23 cellular contexts compared by ENCODE assay signal in genomic region chr3:14333215-14333614, GRCh38.
A peak's percentile ranks its signal among the peaks of the same experiment; 100 is the strongest.
DNase-seq lines count a peak whose midpoint lies in the region; ATAC-seq, FAIRE-seq and TF ChIP-seq lines count a peak whose summit lies in the region.
"Had no signal": no experiment of that assay in that cellular context is flagged by ENCODE, and none has a peak within 500 bp of the region (broad histone marks: within the 10 kb centered on the region; RNA-seq: fewer than 3 reads in every experiment).

No MANE protein-coding gene starts in this region.

- H3K79me1 ChIP-seq in neuronal stem cell (ENCODE audit: low read depth, low read length), result no peaks in the 10 kb centered on the region

- H3K4me1 ChIP-seq in K562 (replicated peaks in 1 of 2; ENCODE audit: control insufficient read depth in 2 of 2, insufficient read depth in 2 of 2, low read length in 2 of 2), result peaks cover 3 to 7% of the 10 kb centered on the region in 2 experiments; a peak in 1 of 5 replicates
- peaks cover 3% of the 10 kb centered on the region for H3K4me1 ChIP-seq in lower lobe of right lung
- H3K4me1 ChIP-seq in neuronal stem cell (ENCODE audit: control insufficient read depth in 2 of 2, insufficient read depth in 1 of 2, low read depth in 1 of 2, low read length in 2 of 2), result peaks cover 0 to 14% of the 10 kb centered on the region in 2 donors
- H3K4me1 ChIP-seq: A549 had no signal

- H3K18ac ChIP-seq in neuronal stem cell (ENCODE audit: low read length), result no peak overlapping the region

- H3K36me3 ChIP-seq in K562 (ENCODE audit: control insufficient read depth, insufficient read depth, low read length) (no peaks in the 10 kb centered on the region), lower lobe of right lung (no peaks in the 10 kb centered on the region), neuronal stem cell (replicated peaks in 1 of 2; ENCODE audit: control insufficient read depth in 2 of 2, insufficient read depth in 2 of 2, low read length in 2 of 2) (no peaks in the 10 kb centered on the region)
- H3K36me3 ChIP-seq: BLaER1 treated with 17β-estradiol and CSF1 and Interleukin-3, amounts not matched to agents 10 nM and 100 nM had no signal

- H4K20me1 ChIP-seq in K562 (replicated peaks; ENCODE audit: control insufficient read depth, insufficient read depth, low read length), result no peaks in the 10 kb centered on the region
- H4K20me1 ChIP-seq: BLaER1 treated with 17β-estradiol and CSF1 and Interleukin-3, amounts not matched to agents 10 nM and 100 nM had no signal

- H4K91ac ChIP-seq in neuronal stem cell (ENCODE audit: low read depth, low read length, poor library complexity), result no peak overlapping the region

- CTCF ChIA-PET in K562 (lab: Yijun Ruan, JAX; ENCODE audit: low intra/inter-chr PET ratio), result no interaction called here

- no peak overlapping the region for H3K4ac ChIP-seq in neuronal stem cell (ENCODE audit: low read length)

- no peak for TF ChIP-seq EP300 in K562 (IDR thresholded peaks at IDR 0.05; ENCODE audit: low read length)

- no peak for TF ChIP-seq RAD21 in K562 (CRISPR knock-in tag; conservative IDR thresholded peaks at IDR 0.05 in 1 of 2, IDR thresholded peaks at IDR 0.05 in 1 of 2)

- no peak overlapping the region for H3K14ac ChIP-seq in neuronal stem cell (ENCODE audit: low read length)

- no peak overlapping the region for H2BK5ac ChIP-seq in neuronal stem cell (ENCODE audit: low read length)

- H2AK5ac ChIP-seq in neuronal stem cell (ENCODE audit: low read depth, low read length), result peak overlapping the region; percentile 48

- FAIRE-seq in K562 (lab: Jason Lieb, UNC), result no peak
- FAIRE-seq: A549, D721Med, G401.6, GM12891 had no signal

- TF ChIP-seq CTCF in K562 (IDR thresholded peaks at IDR 0.05 in 2 of 3, conservative IDR thresholded peaks at IDR 0.05 in 1 of 3; ENCODE audit: insufficient read depth in 2 of 3, low read depth in 1 of 3, low read length in 3 of 3), result no peak
- no peak for TF ChIP-seq CTCF in lower lobe of right lung (IDR thresholded peaks at IDR 0.05)

- H3K9me1 ChIP-seq in K562 (ENCODE audit: control insufficient read depth, insufficient read depth, low read length), result no peaks in the 10 kb centered on the region

- in situ Hi-C loops in K562 (cut with MboI), result no loop called here

- ATAC-seq in K562 (no peak), lower lobe of right lung (no peak), GM18858 (IDR thresholded peaks at IDR 0.05; ENCODE audit: unreplicated experiment) (no peak), HG02571 (IDR thresholded peaks at IDR 0.05; ENCODE audit: unreplicated experiment) (no peak)
- no peak for ATAC-seq in stimulated activated effector memory CD8-positive, alpha-beta T cell treated with anti-CD3 and anti-CD28 coated beads, Interleukin-12 subunit alpha, Interleukin-12 subunit beta, amount 100 ng/mL, for 72 hours
- ATAC-seq: A549 had no signal

- H4K8ac ChIP-seq in neuronal stem cell (ENCODE audit: low read depth, low read length), result no peak overlapping the region

- BruUV-seq in K562 (replicated peaks; lab: Mats Ljungman, UMichigan), result no TSS peak

- H2BK12ac ChIP-seq in neuronal stem cell (ENCODE audit: low read length), result no peak overlapping the region

- H2AFZ ChIP-seq in K562 (ENCODE audit: low read depth, low read length) (no peak overlapping the region), neuronal stem cell (ENCODE audit: low read length) (no peak overlapping the region)

- H3K27me3 ChIP-seq in K562 (ENCODE audit: control insufficient read depth in 2 of 2, insufficient read depth in 2 of 2, low read length in 2 of 2), result no peaks in the 10 kb centered on the region; a peak in 1 of 5 replicates
- no peaks in the 10 kb centered on the region for H3K27me3 ChIP-seq in lower lobe of right lung (ENCODE audit: low read depth)
- H3K27me3 ChIP-seq in neuronal stem cell (ENCODE audit: control insufficient read depth in 3 of 3, insufficient read depth in 3 of 3, low read depth in 1 of 3, low read length in 3 of 3), result peaks cover 0 to 5% (median 0%) of the 10 kb centered on the region in 3 experiments
- H3K27me3 ChIP-seq: BLaER1 treated with 17β-estradiol and CSF1 and Interleukin-3, amounts not matched to agents 10 nM and 100 nM had no signal

- POLR2A ChIA-PET in K562 (lab: Yijun Ruan, JAX), result interaction anchor here (1.4 kb wide), 1 partner anchor 10 kb away, joined by 9 read pairs; no protein-coding TSS in a partner anchor

- peak overlapping the region; percentile 17 for H3K27ac Mint-ChIP-seq in stimulated activated effector memory CD8-positive, alpha-beta T cell treated with anti-CD3 and anti-CD28 coated beads, Interleukin-12 subunit alpha, Interleukin-12 subunit beta, amount 100 ng/mL, for 72 hours
- H3K27ac Mint-ChIP-seq: B cell; CD14-positive monocyte; CD4-positive, alpha-beta memory T cell; CD4-positive, CD25-positive, alpha-beta regulatory T cell; CD8-positive, alpha-beta memory T cell had no signal

- intact Hi-C loops in K562 (cut with micrococcal nuclease) (no loop called here), lower lobe of right lung (cut with DNase I) (no loop called here)

- H3K9me3 ChIP-seq in K562 (replicated peaks; ENCODE audit: control insufficient read depth, insufficient read depth, low read depth, low read length), result no peaks in the 10 kb centered on the region
- no peaks in the 10 kb centered on the region for H3K9me3 ChIP-seq in lower lobe of right lung
- peaks cover 0 to 2% of the 10 kb centered on the region in 2 donors for H3K9me3 ChIP-seq in neuronal stem cell (replicated peaks in 1 of 2; ENCODE audit: control insufficient read depth in 2 of 2, insufficient read depth in 1 of 2, low read depth in 1 of 2, low read length in 2 of 2)
- H3K9me3 ChIP-seq: A549; BLaER1 treated with 17β-estradiol and CSF1 and Interleukin-3, amounts not matched to agents 10 nM and 100 nM had no signal

- H3K9ac ChIP-seq in K562 (ENCODE audit: insufficient read depth in 1 of 2, low read depth in 2 of 2, low read length in 2 of 2) (no peak overlapping the region), neuronal stem cell (ENCODE audit: low read depth, low read length, poor library complexity) (no peak overlapping the region)
- H3K9ac ChIP-seq: BLaER1 treated with 17β-estradiol and CSF1 and Interleukin-3, amounts not matched to agents 10 nM and 100 nM had no signal

- 27% methylated on average over 1 of the region's 1 CpG for WGBS in K562 (ENCODE audit: insufficient coverage, low coverage, missing lambda C conversion rate)
- no CpG with 5 or more reads among the region's 1 CpG for WGBS in neuronal stem cell (ENCODE audit: extremely low coverage in 2 of 2, insufficient read length in 2 of 2, insufficient replicate concordance in 1 of 2), 2 donors

- no peaks in the 10 kb centered on the region for H3K79me2 ChIP-seq in K562 (ENCODE audit: control insufficient read depth, insufficient read depth, low read length)

- peaks cover 4% of the 10 kb centered on the region for H3K9me3 Mint-ChIP-seq in stimulated activated effector memory CD8-positive, alpha-beta T cell treated with anti-CD3 and anti-CD28 coated beads, Interleukin-12 subunit alpha, Interleukin-12 subunit beta, amount 100 ng/mL, for 72 hours

- H3K27ac ChIP-seq in K562 (ENCODE audit: extremely low read depth, low read depth, low read length) (no peak overlapping the region), lower lobe of right lung (no peak overlapping the region), neuronal stem cell (replicated peaks; ENCODE audit: low read length) (no peak overlapping the region)
- H3K27ac ChIP-seq: 22Rv1; A549; BLaER1 treated with 17β-estradiol and CSF1 and Interleukin-3, amounts not matched to agents 10 nM and 100 nM had no signal

- no peak for TF ChIP-seq POLR2A in K562 (conservative IDR thresholded peaks at IDR 0.05)

- no peak overlapping the region for H2BK120ac ChIP-seq in neuronal stem cell (ENCODE audit: low read depth, low read length)

- DNase-seq in K562 (ENCODE audit: extremely low read depth in 1 of 4, low spot score in 3 of 4) (no peak), lower lobe of right lung (peak; percentile 4), neuronal stem cell (ENCODE audit: low spot score) (no peak), D341Med (ENCODE audit: low spot score) (no peak), C1 segment of cervical spinal cord (lab: John Stamatoyannopoulos, UW) (no peak)
- DNase-seq in stimulated activated effector memory CD8-positive, alpha-beta T cell treated with anti-CD3 and anti-CD28 coated beads, Interleukin-12 subunit alpha, Interleukin-12 subunit beta, amount 100 ng/mL, for 72 hours (ENCODE audit: low spot score in 2 of 2), result no peak
- DNase-seq: AML-193; CD4-positive, alpha-beta memory T cell; CD4-positive, CD25-positive, alpha-beta regulatory T cell; CD8-positive, alpha-beta memory T cell; COR-L47; DMS79 treated with DMSO at 0.1 percent for 48 hours; GF-D8 had no signal

- no peaks in the 10 kb centered on the region for H3K36me3 Mint-ChIP-seq in stimulated activated effector memory CD8-positive, alpha-beta T cell treated with anti-CD3 and anti-CD28 coated beads, Interleukin-12 subunit alpha, Interleukin-12 subunit beta, amount 100 ng/mL, for 72 hours
- H3K36me3 Mint-ChIP-seq: CD14-positive monocyte; CD4-positive, alpha-beta memory T cell; CD4-positive, CD25-positive, alpha-beta regulatory T cell; CD8-positive, alpha-beta memory T cell had no signal

- H3K4me3 ChIP-seq in K562 (no peak overlapping the region), lower lobe of right lung (no peak overlapping the region), neuronal stem cell (ENCODE audit: low read length in 2 of 2) (no peak overlapping the region)
- H3K4me3 ChIP-seq: A549; BLaER1 treated with 17β-estradiol and CSF1 and Interleukin-3, amounts not matched to agents 10 nM and 100 nM had no signal

- H3K4me2 ChIP-seq in K562 (ENCODE audit: insufficient read depth, low read length), result no peak overlapping the region
- no peak overlapping the region for H3K4me2 ChIP-seq in neuronal stem cell (ENCODE audit: insufficient read depth, low read length, poor library complexity, severe bottlenecking)
- H3K4me2 ChIP-seq: A549; BLaER1 treated with 17β-estradiol and CSF1 and Interleukin-3, amounts not matched to agents 10 nM and 100 nM had no signal

- H2BK15ac ChIP-seq in neuronal stem cell (ENCODE audit: low read length), result peak overlapping the region; percentile 53

- H3K4me3 Mint-ChIP-seq in stimulated activated effector memory CD8-positive, alpha-beta T cell treated with anti-CD3 and anti-CD28 coated beads, Interleukin-12 subunit alpha, Interleukin-12 subunit beta, amount 100 ng/mL, for 72 hours, result no peak overlapping the region
- H3K4me3 Mint-ChIP-seq: B cell; CD14-positive monocyte; CD4-positive, alpha-beta memory T cell; CD4-positive, CD25-positive, alpha-beta regulatory T cell; CD8-positive, alpha-beta memory T cell had no signal

- no peaks in the 10 kb centered on the region for H3K4me1 Mint-ChIP-seq in stimulated activated effector memory CD8-positive, alpha-beta T cell treated with anti-CD3 and anti-CD28 coated beads, Interleukin-12 subunit alpha, Interleukin-12 subunit beta, amount 100 ng/mL, for 72 hours
- H3K4me1 Mint-ChIP-seq: B cell; CD8-positive, alpha-beta memory T cell had no signal

- no peak overlapping the region for H3K23ac ChIP-seq in neuronal stem cell (ENCODE audit: low read depth, low read length, poor library complexity)

TF ChIP-seq in K562, 482 proteins besides CTCF, POLR2A, EP300 and RAD21 (continues in another document):
- TF ChIP-seq ADNP (tag; IDR thresholded peaks at IDR 0.05) (peak; percentile 69; the same call in 1 of the 2 replicates), ZNF830 (CRISPR knock-in tag; IDR thresholded peaks at IDR 0.05) (no peak), ZFP36 (IDR thresholded peaks at IDR 0.05; ENCODE audit: low read depth, low read length, partially characterized antibody) (peak; percentile 94)
